In the genomic region with DNA sequence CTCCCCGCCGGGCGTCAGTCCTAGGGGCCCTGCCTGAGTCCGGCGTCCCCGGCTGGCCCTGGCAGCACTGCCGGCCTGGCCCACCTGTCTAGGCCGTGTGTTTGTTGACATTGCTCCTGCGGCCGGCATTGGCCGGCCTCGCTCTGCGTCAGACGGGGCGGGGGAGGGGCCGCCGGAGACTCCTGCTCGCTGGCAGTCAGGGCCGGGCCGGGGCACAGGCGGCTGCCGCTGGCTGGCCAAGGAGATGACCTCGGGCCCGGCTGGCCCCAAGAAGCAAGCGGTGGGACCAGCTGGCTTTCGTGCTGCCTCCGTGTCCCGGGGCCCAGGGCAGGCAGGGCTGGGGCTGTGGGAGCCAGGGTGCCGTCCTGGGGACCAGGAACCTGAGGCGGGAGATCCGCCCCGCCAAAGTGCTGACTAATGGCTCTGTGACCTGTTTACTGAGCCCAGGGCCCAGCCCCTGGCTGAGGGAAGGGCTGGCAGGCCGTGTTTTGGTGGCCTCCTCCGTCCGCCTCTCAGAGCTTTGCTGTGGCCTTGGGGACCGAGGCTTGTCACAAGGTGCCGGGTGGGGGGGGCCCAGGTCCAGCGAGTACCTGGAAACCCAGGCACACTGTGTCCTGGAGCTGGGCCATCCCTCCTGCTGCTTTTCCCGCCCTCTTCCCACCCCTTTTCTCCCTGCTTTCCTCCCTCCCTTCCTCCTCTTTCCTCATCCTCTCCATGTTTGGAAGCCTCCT, we compare ENCODE assay signal across 1 cellular context.
TF ChIP-seq lines count a peak whose summit lies in the region.

No MANE protein-coding gene starts in this region.

TF ChIP-seq in K562, 482 proteins besides CTCF, POLR2A, EP300 and RAD21 (continued from another document and continues in another):
- no peak for TF ChIP-seq TAF9B (IDR thresholded peaks at IDR 0.05; ENCODE audit: partially characterized antibody)
- TF ChIP-seq LARP7 (IDR thresholded peaks at IDR 0.05) = 0 out of 2 replicates have a peak, but pooled peaks have one; percentile 12
- no peak for TF ChIP-seq NFATC3 (IDR thresholded peaks at IDR 0.05)
- TF ChIP-seq CAMTA2 (CRISPR knock-in tag; conservative IDR thresholded peaks at IDR 0.05) = no peak
- TF ChIP-seq HDAC6 (IDR thresholded peaks at IDR 0.05; ENCODE audit: low read depth, low read length) = no peak
- 0 out of 2 replicates have a peak, but pooled peaks have one; percentile 30 for TF ChIP-seq NFRKB (IDR thresholded peaks at IDR 0.05; ENCODE audit: low read depth)
- TF ChIP-seq HNRNPLL (IDR thresholded peaks at IDR 0.05; ENCODE audit: low read depth, low read length, poor library complexity, severe bottlenecking) = no peak
- TF ChIP-seq KDM2B (CRISPR knock-in tag; IDR thresholded peaks at IDR 0.05) = no peak
- no peak for TF ChIP-seq NUFIP1 (IDR thresholded peaks at IDR 0.05; ENCODE audit: partially characterized antibody)
- TF ChIP-seq HOXB6 (CRISPR knock-in tag; IDR thresholded peaks at IDR 0.05; ENCODE audit: borderline replicate concordance) = no peak
- TF ChIP-seq BRF1 (IDR thresholded peaks at IDR 0.05; ENCODE audit: borderline replicate concordance, extremely low read depth, insufficient read length) = no peak
- peak; percentile 92 for TF ChIP-seq MAFK (IDR thresholded peaks at IDR 0.05; ENCODE audit: low read length)
- no peak for TF ChIP-seq PCBP1 (IDR thresholded peaks at IDR 0.05; ENCODE audit: low read depth, low read length, poor library complexity, severe bottlenecking)
- TF ChIP-seq TEAD4 (IDR thresholded peaks at IDR 0.05; ENCODE audit: low read length) = no peak
- TF ChIP-seq TEAD4 (CRISPR knock-in tag; IDR thresholded peaks at IDR 0.05; ENCODE audit: borderline replicate concordance) = no peak
- no peak for TF ChIP-seq ZSCAN32 (CRISPR knock-in tag; IDR thresholded peaks at IDR 0.05)
- TF ChIP-seq CBX3 (IDR thresholded peaks at IDR 0.05; ENCODE audit: borderline replicate concordance in 1 of 2, low read length in 2 of 2) = no peak; a peak in 1 of 3 replicates
- TF ChIP-seq TFAM (CRISPR knock-in tag; conservative IDR thresholded peaks at IDR 0.05) = no peak
- no peak for TF ChIP-seq ZBTB17 (CRISPR knock-in tag; IDR thresholded peaks at IDR 0.05)
- peak; percentile 18; the same call in 1 of the 2 replicates for TF ChIP-seq TOE1 (IDR thresholded peaks at IDR 0.05; ENCODE audit: borderline replicate concordance)
- TF ChIP-seq TOE1 (CRISPR knock-in tag; IDR thresholded peaks at IDR 0.05; ENCODE audit: borderline replicate concordance, low read depth) = no peak
- no peak; the same call in 1 of the 2 replicates for TF ChIP-seq TGIF2 (CRISPR knock-in tag; IDR thresholded peaks at IDR 0.05)
- no peak for TF ChIP-seq BCL6 (CRISPR knock-in tag; IDR thresholded peaks at IDR 0.05)
- TF ChIP-seq SIN3B (IDR thresholded peaks at IDR 0.05; ENCODE audit: low read depth) = no peak
- no peak; the same call in 1 of the 2 replicates for TF ChIP-seq RBM34 (IDR thresholded peaks at IDR 0.05; ENCODE audit: borderline replicate concordance, insufficient read depth, low read length)
- TF ChIP-seq, protein P1, sequence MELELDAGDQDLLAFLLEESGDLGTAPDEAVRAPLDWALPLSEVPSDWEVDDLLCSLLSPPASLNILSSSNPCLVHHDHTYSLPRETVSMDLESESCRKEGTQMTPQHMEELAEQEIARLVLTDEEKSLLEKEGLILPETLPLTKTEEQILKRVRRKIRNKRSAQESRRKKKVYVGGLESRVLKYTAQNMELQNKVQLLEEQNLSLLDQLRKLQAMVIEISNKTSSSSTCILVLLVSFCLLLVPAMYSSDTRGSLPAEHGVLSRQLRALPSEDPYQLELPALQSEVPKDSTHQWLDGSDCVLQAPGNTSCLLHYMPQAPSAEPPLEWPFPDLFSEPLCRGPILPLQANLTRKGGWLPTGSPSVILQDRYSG (tag; conservative IDR thresholded peaks at IDR 0.05; ENCODE audit: low read depth) = no peak
- TF ChIP-seq, protein P2, sequence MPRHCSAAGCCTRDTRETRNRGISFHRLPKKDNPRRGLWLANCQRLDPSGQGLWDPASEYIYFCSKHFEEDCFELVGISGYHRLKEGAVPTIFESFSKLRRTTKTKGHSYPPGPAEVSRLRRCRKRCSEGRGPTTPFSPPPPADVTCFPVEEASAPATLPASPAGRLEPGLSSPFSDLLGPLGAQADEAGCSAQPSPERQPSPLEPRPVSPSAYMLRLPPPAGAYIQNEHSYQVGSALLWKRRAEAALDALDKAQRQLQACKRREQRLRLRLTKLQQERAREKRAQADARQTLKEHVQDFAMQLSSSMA (CRISPR knock-in tag; IDR thresholded peaks at IDR 0.05) = no peak
- TF ChIP-seq CEBPG (CRISPR knock-in tag; IDR thresholded peaks at IDR 0.05) = no peak
- no peak for TF ChIP-seq CEBPG (tag; conservative IDR thresholded peaks at IDR 0.05 in 1 of 2, IDR thresholded peaks at IDR 0.05 in 1 of 2)
- peak; percentile 68 for TF ChIP-seq SUPT5H (IDR thresholded peaks at IDR 0.05)
- TF ChIP-seq RUNX1 (IDR thresholded peaks at IDR 0.05; ENCODE audit: low read depth) = no peak
- TF ChIP-seq ZNF668 (CRISPR knock-in tag; IDR thresholded peaks at IDR 0.05) = no peak
- TF ChIP-seq MIER1 (IDR thresholded peaks at IDR 0.05; ENCODE audit: low read depth) = no peak
- TF ChIP-seq CBFA2T3 (IDR thresholded peaks at IDR 0.05) = peak; percentile 18; the same call in 1 of the 2 replicates
- 0 out of 2 replicates have a peak, but pooled peaks have one; percentile 35 for TF ChIP-seq CBX1 (IDR thresholded peaks at IDR 0.05; ENCODE audit: low read depth)
- TF ChIP-seq GTF2E2 (tag; IDR thresholded peaks at IDR 0.05) = peak; percentile 52; the same call in 1 of the 2 replicates
- TF ChIP-seq ZNF444 (CRISPR knock-in tag; IDR thresholded peaks at IDR 0.05) = no peak
- TF ChIP-seq, protein P3, sequence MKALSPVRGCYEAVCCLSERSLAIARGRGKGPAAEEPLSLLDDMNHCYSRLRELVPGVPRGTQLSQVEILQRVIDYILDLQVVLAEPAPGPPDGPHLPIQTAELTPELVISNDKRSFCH (CRISPR knock-in tag; IDR thresholded peaks at IDR 0.05) = no peak
- TF ChIP-seq, protein P3 (tag; IDR thresholded peaks at IDR 0.05) = 0 out of 2 replicates have a peak, but pooled peaks have one; percentile 17
- TF ChIP-seq SMARCC2 (IDR thresholded peaks at IDR 0.05; ENCODE audit: low read depth) = no peak; the same call in 1 of the 2 replicates
- no peak for TF ChIP-seq PTTG1 (tag; IDR thresholded peaks at IDR 0.05; ENCODE audit: low read depth)
- no peak for TF ChIP-seq FOXA1 (IDR thresholded peaks at IDR 0.05; ENCODE audit: borderline replicate concordance)
- TF ChIP-seq ZKSCAN1 (IDR thresholded peaks at IDR 0.05; ENCODE audit: low read depth, low read length) = no peak
- TF ChIP-seq EZH2 (IDR thresholded peaks at IDR 0.05; ENCODE audit: borderline replicate concordance, low read depth, low read length) = no peak
- peak; percentile 34 for TF ChIP-seq KDM5B (IDR thresholded peaks at IDR 0.05; ENCODE audit: insufficient replicate concordance, low read depth, low read length)
- TF ChIP-seq, protein P4, sequence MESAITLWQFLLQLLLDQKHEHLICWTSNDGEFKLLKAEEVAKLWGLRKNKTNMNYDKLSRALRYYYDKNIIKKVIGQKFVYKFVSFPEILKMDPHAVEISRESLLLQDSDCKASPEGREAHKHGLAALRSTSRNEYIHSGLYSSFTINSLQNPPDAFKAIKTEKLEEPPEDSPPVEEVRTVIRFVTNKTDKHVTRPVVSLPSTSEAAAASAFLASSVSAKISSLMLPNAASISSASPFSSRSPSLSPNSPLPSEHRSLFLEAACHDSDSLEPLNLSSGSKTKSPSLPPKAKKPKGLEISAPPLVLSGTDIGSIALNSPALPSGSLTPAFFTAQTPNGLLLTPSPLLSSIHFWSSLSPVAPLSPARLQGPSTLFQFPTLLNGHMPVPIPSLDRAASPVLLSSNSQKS (CRISPR knock-in tag; IDR thresholded peaks at IDR 0.05) = no peak
- TF ChIP-seq TCF7L2 (IDR thresholded peaks at IDR 0.05; ENCODE audit: low read depth, low read length) = no peak
- TF ChIP-seq, protein P5, sequence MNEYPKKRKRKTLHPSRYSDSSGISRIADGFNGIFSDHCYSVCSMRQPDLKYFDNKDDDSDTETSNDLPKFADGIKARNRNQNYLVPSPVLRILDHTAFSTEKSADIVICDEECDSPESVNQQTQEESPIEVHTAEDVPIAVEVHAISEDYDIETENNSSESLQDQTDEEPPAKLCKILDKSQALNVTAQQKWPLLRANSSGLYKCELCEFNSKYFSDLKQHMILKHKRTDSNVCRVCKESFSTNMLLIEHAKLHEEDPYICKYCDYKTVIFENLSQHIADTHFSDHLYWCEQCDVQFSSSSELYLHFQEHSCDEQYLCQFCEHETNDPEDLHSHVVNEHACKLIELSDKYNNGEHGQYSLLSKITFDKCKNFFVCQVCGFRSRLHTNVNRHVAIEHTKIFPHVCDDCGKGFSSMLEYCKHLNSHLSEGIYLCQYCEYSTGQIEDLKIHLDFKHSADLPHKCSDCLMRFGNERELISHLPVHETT (CRISPR knock-in tag; conservative IDR thresholded peaks at IDR 0.05 in 1 of 2, IDR thresholded peaks at IDR 0.05 in 1 of 2) = peak in 1 of 2 experiments; percentile 53; a peak in 1 of 4 replicates
- TF ChIP-seq NONO (IDR thresholded peaks at IDR 0.05; ENCODE audit: low read depth in 2 of 2, low read length in 1 of 2) = peak in 1 of 2 experiments; percentile 27; a peak in 1 of 4 replicates
- TF ChIP-seq KAT2B (IDR thresholded peaks at IDR 0.05; ENCODE audit: low read depth, low read length) = no peak
- no peak for TF ChIP-seq ZZZ3 (IDR thresholded peaks at IDR 0.05)
- TF ChIP-seq, protein P6, sequence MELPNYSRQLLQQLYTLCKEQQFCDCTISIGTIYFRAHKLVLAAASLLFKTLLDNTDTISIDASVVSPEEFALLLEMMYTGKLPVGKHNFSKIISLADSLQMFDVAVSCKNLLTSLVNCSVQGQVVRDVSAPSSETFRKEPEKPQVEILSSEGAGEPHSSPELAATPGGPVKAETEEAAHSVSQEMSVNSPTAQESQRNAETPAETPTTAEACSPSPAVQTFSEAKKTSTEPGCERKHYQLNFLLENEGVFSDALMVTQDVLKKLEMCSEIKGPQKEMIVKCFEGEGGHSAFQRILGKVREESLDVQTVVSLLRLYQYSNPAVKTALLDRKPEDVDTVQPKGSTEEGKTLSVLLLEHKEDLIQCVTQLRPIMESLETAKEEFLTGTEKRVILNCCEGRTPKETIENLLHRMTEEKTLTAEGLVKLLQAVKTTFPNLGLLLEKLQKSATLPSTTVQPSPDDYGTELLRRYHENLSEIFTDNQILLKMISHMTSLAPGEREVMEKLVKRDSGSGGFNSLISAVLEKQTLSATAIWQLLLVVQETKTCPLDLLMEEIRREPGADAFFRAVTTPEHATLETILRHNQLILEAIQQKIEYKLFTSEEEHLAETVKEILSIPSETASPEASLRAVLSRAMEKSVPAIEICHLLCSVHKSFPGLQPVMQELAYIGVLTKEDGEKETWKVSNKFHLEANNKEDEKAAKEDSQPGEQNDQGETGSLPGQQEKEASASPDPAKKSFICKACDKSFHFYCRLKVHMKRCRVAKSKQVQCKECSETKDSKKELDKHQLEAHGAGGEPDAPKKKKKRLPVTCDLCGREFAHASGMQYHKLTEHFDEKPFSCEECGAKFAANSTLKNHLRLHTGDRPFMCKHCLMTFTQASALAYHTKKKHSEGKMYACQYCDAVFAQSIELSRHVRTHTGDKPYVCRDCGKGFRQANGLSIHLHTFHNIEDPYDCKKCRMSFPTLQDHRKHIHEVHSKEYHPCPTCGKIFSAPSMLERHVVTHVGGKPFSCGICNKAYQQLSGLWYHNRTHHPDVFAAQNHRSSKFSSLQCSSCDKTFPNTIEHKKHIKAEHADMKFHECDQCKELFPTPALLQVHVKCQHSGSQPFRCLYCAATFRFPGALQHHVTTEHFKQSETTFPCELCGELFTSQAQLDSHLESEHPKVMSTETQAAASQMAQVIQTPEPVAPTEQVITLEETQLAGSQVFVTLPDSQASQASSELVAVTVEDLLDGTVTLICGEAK (IDR thresholded peaks at IDR 0.05) = no peak
- TF ChIP-seq, protein P6 (CRISPR knock-in tag; IDR thresholded peaks at IDR 0.05) = no peak
